In the genomic region with DNA sequence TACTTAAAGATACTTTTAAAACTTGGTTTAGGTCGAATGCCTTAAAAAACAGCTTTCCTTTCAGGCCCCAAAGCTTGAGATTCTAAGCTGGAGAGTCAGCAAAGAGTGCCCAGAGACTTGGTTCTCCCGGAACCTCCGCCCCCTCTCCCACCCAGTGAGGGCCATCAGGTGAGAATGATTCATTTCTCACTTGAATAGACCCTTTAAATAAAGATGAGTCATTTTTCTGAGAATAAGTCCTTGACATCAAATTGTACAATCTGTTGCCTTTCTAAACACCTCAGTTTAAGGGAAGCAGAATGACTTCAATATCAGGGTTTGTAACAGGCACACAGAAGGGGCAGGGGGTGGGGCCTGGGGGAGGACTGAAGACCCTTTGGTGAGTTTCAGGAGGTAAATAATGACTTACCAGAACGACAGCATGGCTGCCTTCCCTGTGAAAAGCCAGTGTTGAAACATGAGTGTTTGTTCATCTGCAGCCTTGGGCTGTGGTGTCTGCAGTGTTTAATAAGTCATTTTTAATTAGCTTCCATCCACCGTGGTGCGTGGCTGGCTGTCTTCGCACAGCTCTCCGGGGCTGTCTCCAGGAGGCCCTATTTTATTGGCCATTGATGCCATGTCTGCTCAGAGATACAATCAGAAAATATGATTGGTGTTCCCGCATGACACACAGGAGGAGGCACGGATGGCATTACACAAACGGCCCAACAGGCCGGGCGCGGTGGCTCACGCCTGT, we compare ENCODE assay signal across 9 cellular contexts.
DNase-seq lines count a peak whose midpoint lies in the region; ATAC-seq and TF ChIP-seq lines count a peak whose summit lies in the region.
"Had no signal": no experiment of that assay in that cellular context is flagged by ENCODE, and none has a peak within 500 bp of the region (broad histone marks: within the 10 kb centered on the region; RNA-seq: fewer than 3 reads in every experiment).

No MANE protein-coding gene starts in this region.

- no peak overlapping the region for H3K9ac ChIP-seq in IMR-90 (ENCODE audit: low read depth, low read length)

- TF ChIP-seq EP300 in sigmoid colon (IDR thresholded peaks at IDR 0.05), result no peak

- intact Hi-C loops in activated naive CD4-positive, alpha-beta T cell treated with anti-CD3 and anti-CD28 coated beads for 36 hours (cut with micrococcal nuclease), result loop anchor here (10.0 kb wide), 1 partner anchor 193 kb away; a partner anchor contains a TSS
- intact Hi-C loops in IMR-90 (cut with micrococcal nuclease), result loop anchor here (2.0 to 5.0 kb wide), 2 partner anchors 65 to 193 kb away; a partner anchor contains a TSS
- intact Hi-C loops in sigmoid colon (cut with DNase I), result loop anchor here (5.0 kb wide), 1 partner anchor 190 kb away; a partner anchor contains a TSS

- no peak overlapping the region for H4K91ac ChIP-seq in IMR-90 (ENCODE audit: insufficient read depth, low read depth, low read length)

- POLR2A ChIA-PET in IMR-90 (lab: Charles Lee; ENCODE audit: unreplicated experiment), result no interaction called here

- BruUV-seq in IMR-90 (replicated peaks; lab: Mats Ljungman, UMichigan), result no TSS peak

- H3K27me3 ChIP-seq in IMR-90 (ENCODE audit: control insufficient read depth, insufficient read depth, low read length), result peaks cover 46% of the 10 kb centered on the region
- peaks cover 4% of the 10 kb centered on the region for H3K27me3 ChIP-seq in brain microvascular endothelial cell (replicated peaks)
- no peaks in the 10 kb centered on the region for H3K27me3 ChIP-seq in sigmoid colon
- no peaks in the 10 kb centered on the region for H3K27me3 ChIP-seq in WERI-Rb-1 (ENCODE audit: insufficient read depth, low read depth, severe bottlenecking)

- H3K27me3 Mint-ChIP-seq in activated naive CD4-positive, alpha-beta T cell treated with anti-CD3 and anti-CD28 coated beads for 36 hours (ENCODE audit: low read depth), result peaks cover 14% of the 10 kb centered on the region

- H3K36me3 ChIP-seq in IMR-90 (ENCODE audit: control insufficient read depth, insufficient read depth, low read length) (no peaks in the 10 kb centered on the region), brain microvascular endothelial cell (replicated peaks) (no peaks in the 10 kb centered on the region), sigmoid colon (no peaks in the 10 kb centered on the region), WERI-Rb-1 (no peaks in the 10 kb centered on the region)

- no peak overlapping the region for H2AK9ac ChIP-seq in IMR-90 (replicated peaks; ENCODE audit: low read depth, low read length, poor library complexity)

- H3K4me3 Mint-ChIP-seq in activated naive CD4-positive, alpha-beta T cell treated with anti-CD3 and anti-CD28 coated beads for 36 hours, result no peak overlapping the region
- H3K4me3 Mint-ChIP-seq: T-helper 1 cell treated with Interleukin-12 subunit alpha and Interleukin-12 subunit beta and Interleukin-4 antibody, amounts not matched to agents 30 μg/mL and 1 μg/mL, for 36 hours had no signal

- H3K18ac ChIP-seq in IMR-90 (ENCODE audit: low read depth, low read length), result no peak overlapping the region

- H3K4me3 ChIP-seq in IMR-90 (ENCODE audit: insufficient read depth, low read depth, low read length), result no peak overlapping the region
- no peak overlapping the region for H3K4me3 ChIP-seq in brain microvascular endothelial cell (ENCODE audit: low read depth, low read length)
- H3K4me3 ChIP-seq in sigmoid colon, result no peak overlapping the region
- H3K4me3 ChIP-seq in WERI-Rb-1 (ENCODE audit: low read depth, low read length), result no peak overlapping the region

- no peaks in the 10 kb centered on the region for H3K9me1 ChIP-seq in IMR-90 (ENCODE audit: insufficient read depth, low read length)

- TF ChIP-seq CTCF in IMR-90 (conservative IDR thresholded peaks at IDR 0.05; ENCODE audit: low read depth, low read length) (no peak), brain microvascular endothelial cell (IDR thresholded peaks at IDR 0.05; ENCODE audit: low read depth, low read length, missing control alignments) (no peak), sigmoid colon (IDR thresholded peaks at IDR 0.05) (no peak), WERI-Rb-1 (IDR thresholded peaks at IDR 0.05; ENCODE audit: low read depth, low read length) (no peak)

- H2BK15ac ChIP-seq in IMR-90 (ENCODE audit: low read depth, low read length), result no peak overlapping the region

- H4K20me1 ChIP-seq in IMR-90 (ENCODE audit: insufficient read depth, low read length), result no peaks in the 10 kb centered on the region

- H3K4ac ChIP-seq in IMR-90 (ENCODE audit: low read depth, low read length), result no peak overlapping the region

- in situ Hi-C loops in IMR-90 (cut with MboI; ENCODE audit: low sequenced_read_pairs), result loop anchor here (5.0 kb wide), 1 partner anchor 290 kb away; no protein-coding TSS in a partner anchor
- in situ Hi-C loops in brain microvascular endothelial cell (cut with HindIII; ENCODE audit: low pct_ligation_motif_present, low sequenced_read_pairs), result no loop called here

- no peak for TF ChIP-seq RAD21 in IMR-90 (IDR thresholded peaks at IDR 0.05; ENCODE audit: low read length)

- no peak overlapping the region for H3K4me2 ChIP-seq in IMR-90 (ENCODE audit: low read depth, low read length)

- H3K79me1 ChIP-seq in IMR-90 (ENCODE audit: low read depth in 1 of 2, low read length in 2 of 2), result no peaks in the 10 kb centered on the region

- no peak for DNase-seq in activated naive CD4-positive, alpha-beta T cell treated with anti-CD3 and anti-CD28 coated beads, Interleukin-2, amount 50 U/mL, for 72 hours (ENCODE audit: low spot score in 2 of 2)
- DNase-seq in activated naive CD4-positive, alpha-beta T cell treated with anti-CD3 and anti-CD28 coated beads for 36 hours, result no peak
- DNase-seq in IMR-90, result peak; percentile 15
- DNase-seq in brain microvascular endothelial cell, result peak; percentile 26
- no peak for DNase-seq in sigmoid colon
- DNase-seq in WERI-Rb-1, result no peak
- DNase-seq in retina, result no peak
- DNase-seq in iPS-NIHi7 (ENCODE audit: extremely low spot score), result no peak

- H4K8ac ChIP-seq in IMR-90 (ENCODE audit: low read depth in 2 of 2, low read length in 2 of 2), result no peak overlapping the region

- H3K36me3 Mint-ChIP-seq in activated naive CD4-positive, alpha-beta T cell treated with anti-CD3 and anti-CD28 coated beads, Interleukin-2, amount 50 U/mL, for 72 hours, result no peaks in the 10 kb centered on the region
- no peaks in the 10 kb centered on the region for H3K36me3 Mint-ChIP-seq in activated naive CD4-positive, alpha-beta T cell treated with anti-CD3 and anti-CD28 coated beads for 36 hours (ENCODE audit: low read depth)

- no peak overlapping the region for H3K23ac ChIP-seq in IMR-90 (ENCODE audit: low read depth, low read length)

- TF ChIP-seq POLR2A in IMR-90 (IDR thresholded peaks at IDR 0.05; ENCODE audit: low read depth, low read length) (no peak), sigmoid colon (IDR thresholded peaks at IDR 0.05) (no peak)

- no peak overlapping the region for H2AK5ac ChIP-seq in IMR-90 (ENCODE audit: low read depth, low read length)

- H4K5ac ChIP-seq in IMR-90 (ENCODE audit: low read depth, low read length), result no peak overlapping the region

- CTCF ChIA-PET in activated naive CD4-positive, alpha-beta T cell treated with anti-CD3 and anti-CD28 coated beads for 36 hours (lab: Charles Lee), result interaction anchor here (0.5 to 3.1 kb wide), 5 partner anchors 22 to 387 kb away, joined by 3 to 14 read pairs (median 6); no protein-coding TSS in a partner anchor
- CTCF ChIA-PET in IMR-90 (lab: Yijun Ruan, JAX), result interaction anchor here (0.6 to 0.8 kb wide), 7 partner anchors 230 to 548 kb away, joined by 3 to 14 read pairs (median 5); no protein-coding TSS in a partner anchor

- H3K4me1 Mint-ChIP-seq in activated naive CD4-positive, alpha-beta T cell treated with anti-CD3 and anti-CD28 coated beads for 36 hours (ENCODE audit: low read depth), result peaks cover 11% of the 10 kb centered on the region

- WGBS in IMR-90 (ENCODE audit: extremely low coverage in 2 of 2, insufficient read length in 1 of 2), 2 experiments, result 100% methylated on average over 2 of the region's 15 CpGs; no CpG with 5 or more reads in 1 of the 2 experiments
- WGBS in sigmoid colon, 2 donors, result 64 to 79% methylated on average over 15 of the region's 15 CpGs

- no peaks in the 10 kb centered on the region; the same call in 1 of the 2 replicates for H3K4me1 ChIP-seq in IMR-90 (ENCODE audit: control insufficient read depth, insufficient read depth, low read length)
- H3K4me1 ChIP-seq in sigmoid colon, result peaks cover under 1 to 17% (median 7%) of the 10 kb centered on the region in 4 donors

- no peak overlapping the region for H3K27ac Mint-ChIP-seq in activated naive CD4-positive, alpha-beta T cell treated with anti-CD3 and anti-CD28 coated beads, Interleukin-2, amount 50 U/mL, for 72 hours
- H3K27ac Mint-ChIP-seq in activated naive CD4-positive, alpha-beta T cell treated with anti-CD3 and anti-CD28 coated beads for 36 hours, result no peak overlapping the region

- H2BK5ac ChIP-seq in IMR-90 (ENCODE audit: low read depth, low read length, poor library complexity, severe bottlenecking), result no peak overlapping the region

- no peak overlapping the region for H2BK20ac ChIP-seq in IMR-90 (ENCODE audit: low read depth, low read length)

- dilution Hi-C loops in IMR-90 (cut with HindIII; ENCODE audit: low sequenced_read_pairs, unreplicated experiment), result no loop called here

- no peak overlapping the region for H2BK120ac ChIP-seq in IMR-90 (ENCODE audit: low read depth, low read length)

- H2AFZ ChIP-seq in IMR-90 (replicated peaks; ENCODE audit: low read length, poor library complexity), result no peak overlapping the region

- H3K9me3 ChIP-seq in IMR-90 (ENCODE audit: control insufficient read depth, insufficient read depth, low read length) (0 out of 2 replicates have a peak, but pooled peaks cover 2% of the 10 kb centered on the region), sigmoid colon (no peaks in the 10 kb centered on the region), WERI-Rb-1 (ENCODE audit: severe bottlenecking) (no peaks in the 10 kb centered on the region)

- H3K9me3 Mint-ChIP-seq in activated naive CD4-positive, alpha-beta T cell treated with anti-CD3 and anti-CD28 coated beads, Interleukin-2, amount 50 U/mL, for 72 hours, result no peaks in the 10 kb centered on the region
- no peaks in the 10 kb centered on the region for H3K9me3 Mint-ChIP-seq in activated naive CD4-positive, alpha-beta T cell treated with anti-CD3 and anti-CD28 coated beads for 36 hours
- H3K9me3 Mint-ChIP-seq: T-helper 1 cell treated with Interleukin-12 subunit alpha and Interleukin-12 subunit beta and Interleukin-4 antibody, amounts not matched to agents 30 μg/mL and 1 μg/mL, for 36 hours had no signal

- H3K14ac ChIP-seq in IMR-90 (replicated peaks; ENCODE audit: low read depth, low read length), result no peak overlapping the region

- no peak overlapping the region for H3K56ac ChIP-seq in IMR-90 (ENCODE audit: extremely low read depth, insufficient read depth, low read length)

- ATAC-seq in activated naive CD4-positive, alpha-beta T cell treated with anti-CD3 and anti-CD28 coated beads, Interleukin-2, amount 50 U/mL, for 72 hours, result peak; percentile 58 to 81
- ATAC-seq in IMR-90 (ENCODE audit: low read depth), result no peak

- H3K27ac ChIP-seq in IMR-90 (ENCODE audit: insufficient read depth, low read length) (no peak overlapping the region), brain microvascular endothelial cell (no peak overlapping the region), sigmoid colon (peak overlapping the region in 3 of 4 donors; percentile 43 to 65 (median 53)), WERI-Rb-1 (no peak overlapping the region)

TF ChIP-seq in IMR-90, 13 proteins besides CTCF, POLR2A, EP300 and RAD21 (continues in another document):
- TF ChIP-seq CHD1 (IDR thresholded peaks at IDR 0.05; ENCODE audit: low read depth, low read length), result no peak

Comparison
In these comparisons a context has a peak if more than half of its experiments do, and no peak if none do; other contexts are left out.
1. DNase-seq: peak in IMR-90 (single experiment) and brain microvascular endothelial cell (single experiment); none in activated naive CD4-positive, alpha-beta T cell treated with anti-CD3 and anti-CD28 coated beads, Interleukin-2, amount 50 U/mL, for 72 hours (0 of 2), activated naive CD4-positive, alpha-beta T cell treated with anti-CD3 and anti-CD28 coated beads for 36 hours (single experiment), sigmoid colon (single experiment), WERI-Rb-1 (single experiment), retina (single experiment) and iPS-NIHi7 (single experiment).
2. H3K27ac ChIP-seq: peak in sigmoid colon (3 of 4); none in IMR-90 (single experiment), brain microvascular endothelial cell (single experiment) and WERI-Rb-1 (single experiment).